14 cellular contexts compared by ENCODE assay signal in genomic region chr20:63500151-63500901, GRCh38. TPM values are rescaled to one million over a fixed set of nuclear protein-coding genes. Genes with fewer than 3 reads are reported as not detected.
DNase-seq lines count a peak whose midpoint lies in the region; ATAC-seq, FAIRE-seq and TF ChIP-seq lines count a peak whose summit lies in the region.
"Had no signal": no experiment of that assay in that cellular context is flagged by ENCODE, and none has a peak within 500 bp of the region (broad histone marks: within the 10 kb centered on the region; RNA-seq: fewer than 3 reads in every experiment).

No MANE protein-coding gene starts in this region.

- no peak overlapping the region for H3K27ac ChIP-seq in right lobe of liver
- no peak overlapping the region for H3K27ac ChIP-seq in pancreas
- H3K27ac ChIP-seq: body of pancreas had no signal

- no peaks in the 10 kb centered on the region for H3K36me3 Mint-ChIP-seq in Caco-2 (ENCODE audit: insufficient read depth, unreplicated experiment)
- no peaks in the 10 kb centered on the region for H3K36me3 Mint-ChIP-seq in T-helper 2 cell treated with Interferon-gamma antibody and Interleukin-4, amounts not matched to agents 5 μg/mL and 100 μg/mL, for 36 hours (ENCODE audit: low read depth)

- intact Hi-C loops in Caco-2 (cut with micrococcal nuclease; ENCODE audit: unreplicated experiment): no loop called here
- intact Hi-C loops in right lobe of liver (cut with DNase I): no loop called here
- intact Hi-C loops in pancreas (cut with DNase I): no loop called here

- H3K27me3 ChIP-seq in Caco-2 (replicated peaks; ENCODE audit: control insufficient read depth, insufficient read depth, low read length): no peaks in the 10 kb centered on the region
- H3K27me3 ChIP-seq in right lobe of liver: peaks cover 0 to 7% of the 10 kb centered on the region in 2 donors
- H3K27me3 ChIP-seq in pancreas: no peaks in the 10 kb centered on the region

- POLR2A ChIA-PET in Caco-2 (lab: Charles Lee): no interaction called here

- WGBS in right lobe of liver (ENCODE audit: insufficient coverage, low coverage, low lambda C conversion rate, missing lambda C conversion rate): 80% methylated on average over 1 of the region's 24 CpGs
- 86 to 88% methylated on average over 24 of the region's 24 CpGs for WGBS in pancreas, 2 donors

- BruUV-seq in Caco-2 (replicated peaks; lab: Mats Ljungman, UMichigan): no TSS peak

- ATAC-seq in right lobe of liver (no peak), pancreas (no peak)
- ATAC-seq: body of pancreas, esophagus mucosa had no signal

- no peak for TF ChIP-seq CTCF in Caco-2 (IDR thresholded peaks at IDR 0.05; ENCODE audit: insufficient read depth in 1 of 2, low read depth in 1 of 2, low read length in 1 of 2, severe bottlenecking in 1 of 2, unreplicated experiment in 1 of 2)
- TF ChIP-seq CTCF in right lobe of liver (IDR thresholded peaks at IDR 0.05): no peak
- no peak for TF ChIP-seq CTCF in pancreas (IDR thresholded peaks at IDR 0.05)

- H3K27ac Mint-ChIP-seq in Caco-2 (ENCODE audit: unreplicated experiment): no peak overlapping the region
- no peak overlapping the region for H3K27ac Mint-ChIP-seq in T-helper 2 cell treated with Interferon-gamma antibody and Interleukin-4, amounts not matched to agents 5 μg/mL and 100 μg/mL, for 36 hours
- H3K27ac Mint-ChIP-seq: nephron had no signal

- CTCF ChIA-PET in Caco-2 (lab: Charles Lee): no interaction called here

- no peaks in the 10 kb centered on the region for H3K27me3 Mint-ChIP-seq in Caco-2 (ENCODE audit: insufficient read depth, unreplicated experiment)
- peaks cover 31% of the 10 kb centered on the region for H3K27me3 Mint-ChIP-seq in T-helper 2 cell treated with Interferon-gamma antibody and Interleukin-4, amounts not matched to agents 5 μg/mL and 100 μg/mL, for 36 hours (ENCODE audit: low read depth)

- H3K4me3 Mint-ChIP-seq in Caco-2 (ENCODE audit: unreplicated experiment): peak overlapping the region; percentile 66
- no peak overlapping the region for H3K4me3 Mint-ChIP-seq in T-helper 2 cell treated with Interferon-gamma antibody and Interleukin-4, amounts not matched to agents 5 μg/mL and 100 μg/mL, for 36 hours

- H3K4me1 Mint-ChIP-seq in Caco-2 (ENCODE audit: low read depth, unreplicated experiment): no peaks in the 10 kb centered on the region
- H3K4me1 Mint-ChIP-seq in T-helper 2 cell treated with Interferon-gamma antibody and Interleukin-4, amounts not matched to agents 5 μg/mL and 100 μg/mL, for 36 hours (ENCODE audit: low read depth): no peaks in the 10 kb centered on the region
- H3K4me1 Mint-ChIP-seq: nephron had no signal

- DNase-seq in Caco-2: peak in 1 of 2 experiments; percentile 47
- peak; percentile 62 for DNase-seq in cerebellar cortex (ENCODE audit: low spot score)
- peak in 2 of 3 donors; percentile 35 to 42 for DNase-seq in right lobe of liver
- no peak for DNase-seq in T-helper 2 cell treated with Interferon-gamma antibody and Interleukin-4, amounts not matched to agents 5 μg/mL and 100 μg/mL, for 36 hours (ENCODE audit: low spot score)
- no peak for DNase-seq in GF-D8 (lab: John Stamatoyannopoulos, UW)
- DNase-seq in pancreas: no peak
- DNase-seq: activated CD4-positive, alpha-beta T cell treated with anti-CD3 and anti-CD28 coated beads for 4 hours; activated CD8-positive, alpha-beta memory T cell treated with anti-CD3 and anti-CD28 coated beads, Interleukin-2, amount 50 U/mL, for 48 hours; activated naive CD4-positive, alpha-beta T cell treated with Interleukin-2 at 50 U/mL for 16 hours; dermis blood vessel endothelial cell; NCI-H774 had no signal

- H3K9me3 ChIP-seq in Caco-2 (no peaks in the 10 kb centered on the region), right lobe of liver (no peaks in the 10 kb centered on the region), pancreas (no peaks in the 10 kb centered on the region)

- H3K4me1 ChIP-seq in Caco-2 (peaks cover 6% of the 10 kb centered on the region; the same call in 1 of the 2 replicates), right lobe of liver (no peaks in the 10 kb centered on the region), pancreas (peaks cover 0 to 3% (median 0%) of the 10 kb centered on the region in 3 donors)

- H3K4me3 ChIP-seq in Caco-2 (ENCODE audit: low read depth, low read length) (no peak overlapping the region), right lobe of liver (no peak overlapping the region), pancreas (no peak overlapping the region)
- H3K4me3 ChIP-seq: body of pancreas had no signal

- no peak for TF ChIP-seq POLR2A in right lobe of liver (IDR thresholded peaks at IDR 0.05)

- H3K36me3 ChIP-seq in Caco-2 (ENCODE audit: control insufficient read depth, insufficient read depth, low read length) (no peaks in the 10 kb centered on the region), right lobe of liver (no peaks in the 10 kb centered on the region), pancreas (no peaks in the 10 kb centered on the region)

- no peaks in the 10 kb centered on the region for H3K9me3 Mint-ChIP-seq in Caco-2 (ENCODE audit: unreplicated experiment)
- H3K9me3 Mint-ChIP-seq in T-helper 2 cell treated with Interferon-gamma antibody and Interleukin-4, amounts not matched to agents 5 μg/mL and 100 μg/mL, for 36 hours: peaks cover 3% of the 10 kb centered on the region

- no peak for FAIRE-seq in pancreas (lab: Jason Lieb, UNC)

RNA-seq across cellular contexts. Expression of gene EEF1A2, which starts 1.4 kb away (rescaled TPM):
- 25.2 and 32.0 TPM in 2 replicates for total RNA-seq in Caco-2 (2022)
- total RNA-seq in right lobe of liver: 100 to 1,000 TPM in 2 of 6 experiments, 1 to 10 TPM in 1, under 1 TPM in 3; 0.22 to 153 (median 1.0) TPM
- 10 to 100 TPM in 4 of 6 donors, 1 to 10 TPM in 2; 5.0 to 22.9 (median 15.4) TPM for total RNA-seq in pancreas
- polyA plus RNA-seq in pancreas: 10 to 100 TPM; 28.2 to 86.9 TPM

RNA-seq across cellular contexts. Expression of gene PPDPF, which starts 20.2 kb away (rescaled TPM):
- total RNA-seq in Caco-2 (2022): 511 and 634 TPM in 2 replicates
- 10 to 100 TPM; 50.2 to 99.4 (median 76.7) TPM for total RNA-seq in right lobe of liver
- 100 to 1,000 TPM in 4 of 6 donors, 10 to 100 TPM in 2; 77.7 to 194 (median 134) TPM for total RNA-seq in pancreas
- polyA plus RNA-seq in pancreas: 100 to 1,000 TPM; 205 to 224 TPM

RNA-seq across cellular contexts. Expression of gene KCNQ2, which starts 27.9 kb away (rescaled TPM):
- total RNA-seq in Caco-2 (2022): 0.25 and 0.46 TPM in 2 replicates
- total RNA-seq in right lobe of liver: not detected
- total RNA-seq in pancreas: 1 to 10 TPM in 4 of 6 donors, under 1 TPM in 2; 0.54 to 2.1 (median 1.4) TPM
- polyA plus RNA-seq in pancreas: 10 to 100 TPM in 1 of 2 donors, 1 to 10 TPM in 1; 5.8 to 12.5 TPM
- total RNA-seq: dermis blood vessel endothelial cell, esophagus mucosa had no signal

RNA-seq across cellular contexts. Expression of gene PTK6, which starts 36.9 kb away (rescaled TPM):
- total RNA-seq in Caco-2 (2022) (0.42 and 0.64 TPM in 2 replicates), right lobe of liver (10 to 100 TPM in 1 of 6 experiments, 1 to 10 TPM in 3, under 1 TPM in 2; 0.78 to 11.0 (median 3.6) TPM), pancreas (1 to 10 TPM in 3 of 6 donors, under 1 TPM in 3; 0.61 to 4.5 (median 1.2) TPM)
- polyA plus RNA-seq in pancreas: 1 to 10 TPM in 1 of 2 donors, under 1 TPM in 1; 0.91 to 2.6 TPM

RNA-seq across cellular contexts. Expression of gene SRMS, which starts 47.2 kb away (rescaled TPM):
- total RNA-seq in Caco-2 (2022): not detected in 2 replicates
- not detected for total RNA-seq in right lobe of liver
- not detected for total RNA-seq in pancreas
- polyA plus RNA-seq in pancreas: not detected
- total RNA-seq: body of pancreas, dermis blood vessel endothelial cell had no signal

Comparison
In these comparisons a context has a peak if more than half of its experiments do, and no peak if none do; other contexts are left out.
1. DNase-seq: peak in cerebellar cortex (single experiment) and right lobe of liver (2 of 3); none in T-helper 2 cell treated with Interferon-gamma antibody and Interleukin-4, amounts not matched to agents 5 μg/mL and 100 μg/mL, for 36 hours (single experiment), GF-D8 (single experiment) and pancreas (0 of 6).